Comparison of ENCODE assay signal across 8 cellular contexts in the genomic region with DNA sequence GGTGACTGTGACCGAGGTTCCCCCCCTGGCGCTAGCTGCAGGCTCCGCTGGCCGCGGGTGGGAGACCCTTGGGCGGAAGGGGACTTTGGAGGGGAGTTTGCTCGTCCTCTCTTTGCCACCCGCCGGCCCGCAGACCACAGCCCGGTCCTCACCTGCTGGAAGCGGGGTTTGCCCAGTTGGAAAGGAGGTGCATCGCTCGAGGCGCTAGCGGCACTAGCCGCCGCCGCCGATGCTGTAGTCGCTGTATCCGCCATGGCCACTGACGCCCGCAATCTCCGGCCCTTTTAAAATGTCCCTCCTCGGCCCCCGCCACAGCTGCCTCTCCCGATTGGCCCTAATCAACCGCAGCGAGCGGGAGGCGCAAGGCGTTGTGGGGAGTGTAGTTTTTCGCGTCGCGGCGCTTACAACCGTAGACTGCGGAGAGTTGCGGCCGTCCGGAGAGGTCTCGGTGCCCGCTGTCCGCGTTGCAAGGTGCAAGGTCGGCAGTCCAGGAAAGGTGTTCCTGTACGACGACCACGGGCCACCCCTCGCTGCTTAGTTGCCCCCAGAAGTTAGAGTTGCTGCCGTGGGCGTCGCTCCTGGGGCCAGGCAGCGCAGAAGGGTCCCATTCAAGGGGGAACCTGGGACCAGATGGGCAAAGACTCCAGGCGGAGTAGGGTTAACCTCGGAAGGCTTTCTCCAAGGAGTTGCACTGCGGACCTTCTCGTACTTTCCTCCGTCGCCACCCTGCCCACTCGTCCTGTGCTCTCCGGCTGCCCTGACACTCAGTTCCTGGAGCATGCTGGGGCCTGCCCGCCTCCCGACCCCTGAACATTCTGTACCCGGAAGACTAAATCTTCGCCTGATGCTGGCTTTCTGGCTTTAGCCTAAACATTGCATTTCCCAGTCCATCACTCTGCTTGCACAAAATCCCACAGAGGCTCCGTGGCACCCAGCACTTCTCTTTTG. TPM values are rescaled to one million over a fixed set of nuclear protein-coding genes. Genes with fewer than 3 reads are reported as not detected.
DNase-seq lines count a peak whose midpoint lies in the region; FAIRE-seq and TF ChIP-seq lines count a peak whose summit lies in the region.

TSS of gene SFXN5 (minus strand) at position 261 of the 948 bp plus-strand sequence. CDS start at position 254, 7 bp downstream.

- H3K27me3 ChIP-seq in H1 (replicated peaks in 1 of 4; ENCODE audit: control insufficient read depth in 3 of 4, extremely low read depth in 1 of 4, insufficient read depth in 3 of 4, low read length in 3 of 4) (peaks cover 0 to 4% (median 0%) of the 10 kb centered on the region in 4 experiments; a peak in 4 of 7 replicates), mesenchymal stem cell (ENCODE audit: control insufficient read depth in 1 of 2, insufficient read depth in 1 of 2, low read length in 2 of 2) (no peaks in the 10 kb centered on the region)

- peak within 1 kb of the TSS; percentile 94 for H3K56ac ChIP-seq in H1 (replicated peaks; ENCODE audit: insufficient read length, low read depth, low read length)

- H3K36me3 ChIP-seq in H1 (ENCODE audit: control insufficient read depth in 2 of 4, insufficient read depth in 4 of 4, low read length in 3 of 4) (no peaks in the 10 kb centered on the region; a peak in 1 of 8 replicates), mesenchymal stem cell (ENCODE audit: control insufficient read depth in 1 of 2, insufficient read depth in 2 of 2, low read depth in 1 of 2, low read length in 2 of 2) (peaks cover 35 to 38% of the 10 kb centered on the region in 2 experiments)

- peak within 1 kb of the TSS; percentile 93; the same call in 1 of the 2 replicates for H2BK20ac ChIP-seq in H1 (ENCODE audit: low read length)

- no peak within 1 kb of the TSS for H2AK5ac ChIP-seq in H1 (ENCODE audit: low read depth, low read length)
- no peak within 1 kb of the TSS for H2AK5ac ChIP-seq in mesenchymal stem cell (ENCODE audit: low read length, severe bottlenecking)

- DNase-seq in COLO668 (lab: John Stamatoyannopoulos, UW; ENCODE audit: unreplicated experiment) (peak; percentile 94), GM20000 (ENCODE audit: low spot score) (peak; percentile 91), HT1080 (ENCODE audit: low read depth) (peak; percentile 89), NOMO-1 treated with DMSO at 0.1 percent for 48 hours (lab: John Stamatoyannopoulos, UW; ENCODE audit: unreplicated experiment) (peak; percentile 82), H1 (ENCODE audit: low read depth in 1 of 2, low spot score in 2 of 2) (peak; percentile 74 to 94), mesenchymal stem cell (peak; percentile 96)
- DNase-seq in activated CD8-positive, alpha-beta memory T cell treated with anti-CD3 and anti-CD28 coated beads for 4 hours (ENCODE audit: low read depth in 2 of 2) = peak; percentile 71 to 74
- peak; percentile 73 for DNase-seq in stimulated activated CD8-positive, alpha-beta memory T cell treated with anti-CD3 and anti-CD28 coated beads, Interleukin-12 subunit alpha, Interleukin-12 subunit beta, amount 100 ng/mL, for 4 hours (ENCODE audit: low read depth)

- H4K8ac ChIP-seq in H1 (ENCODE audit: extremely low read depth, insufficient read depth, low read length) = peak within 1 kb of the TSS; percentile 92
- peak within 1 kb of the TSS; percentile 53 for H4K8ac ChIP-seq in mesenchymal stem cell (ENCODE audit: low read length)

- WGBS in H1 (ENCODE audit: extremely low coverage in 1 of 2, insufficient coverage in 1 of 2, insufficient read length in 1 of 2, insufficient replicate concordance in 2 of 2, low coverage in 1 of 2, low lambda C conversion rate in 2 of 2, missing lambda C conversion rate in 1 of 2), 2 experiments = 6% methylated on average over 69 of the region's 69 CpGs; no CpG with 5 or more reads in 1 of the 2 experiments
- 4% methylated on average over 57 of the region's 69 CpGs for WGBS in mesenchymal stem cell

- peaks cover 3 to 14% of the 10 kb centered on the region in 2 experiments for H4K20me1 ChIP-seq in H1 (replicated peaks in 1 of 2; ENCODE audit: control insufficient read depth in 1 of 2, insufficient read depth in 2 of 2, low read length in 2 of 2)

- H3K9me3 ChIP-seq in H1 (ENCODE audit: insufficient read depth in 2 of 2, low read depth in 1 of 2, low read length in 1 of 2) = no peaks in the 10 kb centered on the region
- no peaks in the 10 kb centered on the region for H3K9me3 ChIP-seq in mesenchymal stem cell (ENCODE audit: control insufficient read depth, low read length)

- H3K18ac ChIP-seq in H1 (ENCODE audit: extremely low read depth, low read length) (peak within 1 kb of the TSS; percentile 88), mesenchymal stem cell (ENCODE audit: low read depth in 1 of 2, low read length in 2 of 2) (peak within 1 kb of the TSS; percentile 91 to 98)

- H2BK5ac ChIP-seq in H1 (ENCODE audit: low read depth, low read length) = peak within 1 kb of the TSS; percentile 79
- H2BK5ac ChIP-seq in mesenchymal stem cell (ENCODE audit: low read depth, low read length, poor library complexity, severe bottlenecking) = peak within 1 kb of the TSS; percentile 70

- TF ChIP-seq CTCF in GM20000 (IDR thresholded peaks at IDR 0.05; ENCODE audit: extremely low read depth, missing control alignments) (no peak), H1 (IDR thresholded peaks at IDR 0.05; ENCODE audit: control extremely low read depth in 1 of 3, insufficient read depth in 1 of 3, low read depth in 1 of 3, low read length in 3 of 3) (no peak)

- H2BK15ac ChIP-seq in H1 (ENCODE audit: low read length) = 0 out of 2 replicates have a peak within 1 kb of the TSS, but pooled peaks have one; percentile 61
- peak within 1 kb of the TSS; percentile 95 for H2BK15ac ChIP-seq in mesenchymal stem cell (ENCODE audit: low read depth, poor library complexity, severe bottlenecking)

- H3K4ac ChIP-seq in H1 (replicated peaks; ENCODE audit: insufficient read length, low read depth, low read length) (peak within 1 kb of the TSS; percentile 1), mesenchymal stem cell (ENCODE audit: low read depth in 1 of 2, low read length in 2 of 2) (peak within 1 kb of the TSS; percentile 79 to 85)

- TF ChIP-seq EP300 in H1 (IDR thresholded peaks at IDR 0.05; ENCODE audit: borderline replicate concordance in 1 of 2, low read depth in 2 of 2, low read length in 2 of 2) = 0 out of 3 replicates have a peak, but pooled peaks of 1 of the 2 experiments have one; percentile 24

- H2BK120ac ChIP-seq in H1 (replicated peaks; ENCODE audit: low read depth, low read length) (no peak within 1 kb of the TSS), mesenchymal stem cell (ENCODE audit: low read depth, low read length) (peak within 1 kb of the TSS; percentile 74)

- POLR2A ChIA-PET in H1 (lab: Charles Lee; ENCODE audit: partially characterized antibody) = interaction anchor here (0.8 to 1.5 kb wide), 14 partner anchors 10 to 179 kb away, joined by 3 to 8 read pairs (median 3); partner anchors contain the start of gene NOTO

- H2BK12ac ChIP-seq in H1 (ENCODE audit: low read depth, low read length) = peak within 1 kb of the TSS; percentile 84; the same call in 1 of the 2 replicates
- peak within 1 kb of the TSS in 1 of 2 experiments; percentile 61 for H2BK12ac ChIP-seq in mesenchymal stem cell (ENCODE audit: low read length in 2 of 2)

- peak within 1 kb of the TSS; percentile 89; the same call in 1 of the 2 replicates for H3K27ac ChIP-seq in H1 (ENCODE audit: low read depth, low read length)
- peak within 1 kb of the TSS; percentile 71 for H3K27ac ChIP-seq in mesenchymal stem cell (ENCODE audit: low read length, poor library complexity, severe bottlenecking)

- H3K4me2 ChIP-seq in H1 (ENCODE audit: insufficient read depth in 1 of 2, low read depth in 2 of 2, low read length in 2 of 2) (peak within 1 kb of the TSS; percentile 85 to 97), mesenchymal stem cell (ENCODE audit: low read length, poor library complexity, severe bottlenecking) (peak within 1 kb of the TSS; percentile 92)

- H3K14ac ChIP-seq in H1 (ENCODE audit: insufficient read length) (no peak within 1 kb of the TSS), mesenchymal stem cell (ENCODE audit: low read length in 2 of 2) (peak within 1 kb of the TSS in 1 of 2 experiments; percentile 98)

- TF ChIP-seq RAD21 in H1 (IDR thresholded peaks at IDR 0.05 in 1 of 2, conservative IDR thresholded peaks at IDR 0.05 in 1 of 2; ENCODE audit: low read depth in 2 of 2, low read length in 2 of 2) = no peak

- no peak for FAIRE-seq in H1 (lab: Jason Lieb, UNC)

- H3K4me1 ChIP-seq in H1 (replicated peaks in 1 of 4; ENCODE audit: control insufficient read depth in 3 of 4, insufficient read depth in 4 of 4, low read length in 3 of 4) (peaks cover 4 to 15% (median 7%) of the 10 kb centered on the region in 4 experiments; a peak in 6 of 7 replicates), mesenchymal stem cell (ENCODE audit: control insufficient read depth, insufficient read depth, low read depth, low read length) (peaks cover 27% of the 10 kb centered on the region)

- H3K9ac ChIP-seq in H1 (replicated peaks in 1 of 4; ENCODE audit: extremely low read depth in 1 of 4, low read depth in 3 of 4, low read length in 3 of 4) (peak within 1 kb of the TSS; percentile 75 to 88 (median 80)), mesenchymal stem cell (ENCODE audit: low read length) (peak within 1 kb of the TSS; percentile 92)

- H3K23ac ChIP-seq in H1 (ENCODE audit: insufficient read length) = no peak within 1 kb of the TSS
- H3K23ac ChIP-seq in mesenchymal stem cell (ENCODE audit: low read length in 2 of 2) = peak within 1 kb of the TSS in 1 of 2 experiments; percentile 99

- peaks cover 4 to 35% of the 10 kb centered on the region in 2 experiments; a peak in 3 of 4 replicates for H3K79me2 ChIP-seq in H1 (ENCODE audit: control insufficient read depth in 1 of 2, insufficient read depth in 2 of 2, low read length in 2 of 2)

- H4K91ac ChIP-seq in H1 (replicated peaks; ENCODE audit: insufficient read length, low read length) (peak within 1 kb of the TSS; percentile 92), mesenchymal stem cell (ENCODE audit: low read length) (peak within 1 kb of the TSS; percentile 81)

- peak in 1 of 2 experiments; percentile 93; a peak in 2 of 3 replicates for TF ChIP-seq POLR2A in H1 (IDR thresholded peaks at IDR 0.05; ENCODE audit: control extremely low read depth in 1 of 2, low read depth in 2 of 2, low read length in 2 of 2)

- H3K79me1 ChIP-seq in H1 (ENCODE audit: low read depth, low read length) (peaks cover 14% of the 10 kb centered on the region; the same call in 1 of the 2 replicates), mesenchymal stem cell (replicated peaks; ENCODE audit: low read length, poor library complexity, severe bottlenecking) (peaks cover 27% of the 10 kb centered on the region)

- peak within 1 kb of the TSS; percentile 79; the same call in 1 of the 2 replicates for H2AFZ ChIP-seq in H1 (ENCODE audit: low read length)
- H2AFZ ChIP-seq in mesenchymal stem cell (ENCODE audit: low read depth, low read length) = peak within 1 kb of the TSS; percentile 85

- CTCF ChIA-PET in H1 (lab: Charles Lee; ENCODE audit: partially characterized antibody) = interaction anchor here (0.6 to 2.2 kb wide), 8 partner anchors 11 to 109 kb away, joined by 3 to 16 read pairs (median 3); no protein-coding TSS in a partner anchor

- H3K23me2 ChIP-seq in H1 (ENCODE audit: low read depth, low read length) = peaks cover 14% of the 10 kb centered on the region; the same call in 1 of the 2 replicates

- H4K5ac ChIP-seq in H1 (ENCODE audit: insufficient read length, low read depth, low read length) = peak within 1 kb of the TSS; percentile 93

- H3K4me3 ChIP-seq in H1 (ENCODE audit: extremely low read depth in 1 of 4, insufficient read depth in 2 of 4, low read depth in 3 of 4, low read length in 4 of 4) (peak within 1 kb of the TSS; percentile 63 to 86 (median 76)), mesenchymal stem cell (ENCODE audit: insufficient read depth in 1 of 2, low read depth in 1 of 2, low read length in 2 of 2) (peak within 1 kb of the TSS; percentile 83 to 87)

RNA-seq across cellular contexts. Expression of gene SFXN5, which starts in this region (rescaled TPM):
- total RNA-seq in HT1080 (2014; rRNA removed; shearing (Covaris generic)) = 10.8 and 13.8 TPM in 2 replicates
- polyA plus RNA-seq in HT1080 (2015; cell fraction: cytosol; rRNA removed) = 2.8 and 4.8 TPM in 2 replicates
- 12.0 and 13.5 TPM in 2 replicates for polyA plus RNA-seq in HT1080 (2015; cell fraction: nucleus; rRNA removed)
- 29.3 and 29.4 TPM in 2 replicates for total RNA-seq in H1 (2021; fragmentation: NEBNext Ultra II Directional; extraction: Animal tissue kit (Norgen Biotek cat#: 25700))
- 33.1 and 45.9 TPM in 2 replicates for polyA plus RNA-seq in H1 (2011; rRNA removed)
- polyA plus RNA-seq in H1 (2011; cell fraction: cytosol; rRNA removed) = 27.8 TPM
- polyA plus RNA-seq in H1 (2011; cell fraction: nucleus; rRNA removed) = 87.1 TPM
- 20.0 to 23.2 TPM (median 21.2 TPM) in 4 replicates for polyA plus RNA-seq in H1 (2012, experiment 1 of 2)
- 19.3 TPM for polyA plus RNA-seq in H1 (2012, experiment 2 of 2)
- 18.7 TPM for polyA plus RNA-seq in H1 (2013, experiment 1 of 2)
- polyA plus RNA-seq in H1 (2013, experiment 2 of 2) = 20.6 TPM
- polyA minus RNA-seq in H1 (2011; rRNA and poly(A)+ RNA removed) = 53.5 and 60.7 TPM in 2 replicates
- 20.0 TPM for polyA minus RNA-seq in H1 (2011; cell fraction: cytosol; rRNA and poly(A)+ RNA removed)
- polyA minus RNA-seq in H1 (2011; cell fraction: nucleus; rRNA and poly(A)+ RNA removed) = 39.1 TPM
- 9.9 TPM for polyA plus RNA-seq in mesenchymal stem cell (2013, experiment 1 of 2)
- polyA plus RNA-seq in mesenchymal stem cell (2013, experiment 2 of 2) = 9.8 TPM

Comparison
In these comparisons a context has a peak if more than half of its experiments do, and no peak if none do; other contexts are left out.
1. Peak in every context shown above with its lines: DNase-seq, H3K4me3 ChIP-seq and H3K27ac ChIP-seq.